8 cellular contexts compared by ENCODE assay signal in the genomic region with DNA sequence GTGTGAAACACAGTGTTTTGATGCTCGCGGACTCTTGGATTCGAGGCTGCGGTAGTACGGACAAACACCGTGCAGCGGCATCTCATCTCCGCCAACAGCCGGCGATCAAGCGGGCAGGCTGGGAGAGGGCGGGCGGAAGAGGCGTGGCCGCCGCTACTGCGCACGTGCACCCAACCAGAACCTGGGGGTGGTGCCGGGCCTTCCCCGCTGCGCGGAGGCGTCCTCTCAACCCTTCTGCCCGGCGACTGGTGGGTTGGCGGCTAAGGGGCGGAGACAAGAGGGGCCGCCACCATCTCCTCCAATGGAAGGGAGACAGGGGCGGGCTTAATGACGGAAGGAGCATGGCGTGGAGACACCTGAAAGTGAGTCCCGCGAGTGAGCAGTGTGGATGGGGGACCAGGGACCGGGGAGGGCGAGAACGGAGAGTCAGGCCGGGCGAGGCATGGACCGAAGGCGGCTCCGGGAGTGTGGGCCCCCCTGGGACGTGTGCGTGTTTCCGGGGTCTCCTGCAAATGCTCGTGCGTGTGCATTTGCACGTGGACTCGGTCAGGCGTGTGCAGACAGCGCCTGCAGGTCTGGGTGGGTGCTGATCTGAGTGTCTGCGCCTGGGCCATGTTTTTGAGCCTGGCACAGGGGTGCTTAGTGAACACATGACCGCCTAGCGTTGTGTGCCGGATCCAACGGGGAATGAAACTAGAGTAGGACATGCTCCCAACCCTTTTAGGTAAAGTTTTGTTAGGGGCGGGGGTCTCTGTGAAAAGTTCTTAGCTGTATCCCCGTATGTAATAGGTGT. TPM values are rescaled to one million over a fixed set of nuclear protein-coding genes. Genes with fewer than 3 reads are reported as not detected.
DNase-seq lines count a peak whose midpoint lies in the region; ATAC-seq and TF ChIP-seq lines count a peak whose summit lies in the region.

Gene DHODH, plus strand, starts transcription at position 321 of the 793 bp plus-strand sequence. Its CDS starts 21 bp downstream, at position 342.

- POLR2A ChIA-PET in Panc1 (lab: Charles Lee), result no interaction called here

- ATAC-seq in GM21786 (IDR thresholded peaks at IDR 0.05; ENCODE audit: unreplicated experiment) (peak; percentile 100), Panc1 (peak; percentile 100), esophagus mucosa (peak; percentile 100)

- peaks cover 29% of the 10 kb centered on the region for H3K4me1 Mint-ChIP-seq in activated T-cell treated with anti-CD3 and anti-CD28 coated beads, Interleukin-2, amount 50 U/mL, for 24 hours (ENCODE audit: low read depth)

- no peaks in the 10 kb centered on the region for H3K9me3 Mint-ChIP-seq in activated T-cell treated with anti-CD3 and anti-CD28 coated beads, Interleukin-2, amount 50 U/mL, for 24 hours

- H2AFZ ChIP-seq in KMS-11 (ENCODE audit: low read depth), result peak within 1 kb of the TSS; percentile 80

- CTCF ChIA-PET in Panc1 (lab: Charles Lee), result no interaction called here

- in situ Hi-C loops in Panc1 (cut with HindIII; ENCODE audit: low pct_unique_long_range_greater_than_20kb, low sequenced_read_pairs), result no loop called here

- H4K20me1 ChIP-seq in KMS-11 (ENCODE audit: insufficient read depth), result no peaks in the 10 kb centered on the region

- BruUV-seq in Panc1 (replicated peaks; lab: Mats Ljungman, UMichigan), result no TSS peak

- no peak for TF ChIP-seq CTCF in KMS-11 (conservative IDR thresholded peaks at IDR 0.05; ENCODE audit: low read depth, low read length)
- TF ChIP-seq CTCF in Panc1 (IDR thresholded peaks at IDR 0.05), result no peak

- H3K27ac ChIP-seq in KMS-11 (peak within 1 kb of the TSS; percentile 69), Panc1 (ENCODE audit: low read length) (peak within 1 kb of the TSS; percentile 83), muscle layer of duodenum (ENCODE audit: low read length) (no peak within 1 kb of the TSS)

- intact Hi-C loops in Panc1 (cut with micrococcal nuclease; ENCODE audit: unreplicated experiment), result no loop called here

- no peaks in the 10 kb centered on the region for H3K9me3 ChIP-seq in Panc1 (ENCODE audit: control insufficient read depth, insufficient read depth, low read depth, low read length)
- H3K9me3 ChIP-seq in muscle layer of duodenum (ENCODE audit: control insufficient read depth in 1 of 2, low read length in 2 of 2), result no peaks in the 10 kb centered on the region

- H3K9ac ChIP-seq in KMS-11, result peak within 1 kb of the TSS; percentile 79

- H3K4me3 ChIP-seq in KMS-11 (IDR thresholded peaks at IDR 0.05; ENCODE audit: insufficient read depth, low read depth, low read length) (no peak within 1 kb of the TSS), Panc1 (ENCODE audit: low read depth in 2 of 2, low read length in 2 of 2) (peak within 1 kb of the TSS; percentile 92 to 94), muscle layer of duodenum (ENCODE audit: low read depth in 1 of 2, low read length in 2 of 2) (peak within 1 kb of the TSS; percentile 93 to 99)

- DNase-seq in DMS79 treated with DMSO at 0.1 percent for 48 hours (lab: John Stamatoyannopoulos, UW) (peak; percentile 75), Panc1 (ENCODE audit: low read depth, low spot score) (peak; percentile 83)
- DNase-seq in activated T-cell treated with anti-CD3 and anti-CD28 coated beads, Interleukin-2, amount 50 U/mL, for 24 hours, result peak; percentile 97
- DNase-seq in stimulated activated CD8-positive, alpha-beta memory T cell treated with anti-CD3 and anti-CD28 coated beads, Interleukin-7, amount 100 ng/mL, for 24 hours (ENCODE audit: low read depth), result peak; percentile 96

- H3K27me3 Mint-ChIP-seq in activated T-cell treated with anti-CD3 and anti-CD28 coated beads, Interleukin-2, amount 50 U/mL, for 24 hours, result no peaks in the 10 kb centered on the region

- H3K36me3 ChIP-seq in KMS-11 (ENCODE audit: insufficient read depth), result no peaks in the 10 kb centered on the region
- no peaks in the 10 kb centered on the region for H3K36me3 ChIP-seq in Panc1 (ENCODE audit: control insufficient read depth, insufficient read depth, low read length)
- peaks cover 0 to 8% of the 10 kb centered on the region in 2 donors for H3K36me3 ChIP-seq in muscle layer of duodenum (ENCODE audit: control insufficient read depth in 1 of 2, insufficient read depth in 2 of 2, low read length in 2 of 2)

- H3K36me3 Mint-ChIP-seq in activated T-cell treated with anti-CD3 and anti-CD28 coated beads, Interleukin-2, amount 50 U/mL, for 24 hours (ENCODE audit: low read depth), result peaks cover 43% of the 10 kb centered on the region

- H3K27me3 ChIP-seq in KMS-11 (ENCODE audit: insufficient read depth, low read depth) (no peaks in the 10 kb centered on the region), Panc1 (ENCODE audit: control insufficient read depth, insufficient read depth, low read length) (no peaks in the 10 kb centered on the region), muscle layer of duodenum (ENCODE audit: low read depth, low read length) (no peaks in the 10 kb centered on the region)

- peaks cover 4% of the 10 kb centered on the region; the same call in 1 of the 2 replicates for H3K79me2 ChIP-seq in KMS-11 (ENCODE audit: insufficient read depth, low read depth)

- H3K27ac Mint-ChIP-seq in activated T-cell treated with anti-CD3 and anti-CD28 coated beads, Interleukin-2, amount 50 U/mL, for 24 hours, result peak within 1 kb of the TSS; percentile 98

- H3K4me1 ChIP-seq in KMS-11 (ENCODE audit: low read depth, poor library complexity, severe bottlenecking) (peaks cover 25% of the 10 kb centered on the region), Panc1 (ENCODE audit: control insufficient read depth, insufficient read depth, low read length) (no peaks in the 10 kb centered on the region), muscle layer of duodenum (ENCODE audit: control insufficient read depth in 1 of 2, insufficient read depth in 2 of 2, low read length in 2 of 2) (peaks cover 0 to 6% of the 10 kb centered on the region in 2 donors)

- peak within 1 kb of the TSS; percentile 50 for H3K4me2 ChIP-seq in KMS-11

- H3K4me3 Mint-ChIP-seq in activated T-cell treated with anti-CD3 and anti-CD28 coated beads, Interleukin-2, amount 50 U/mL, for 24 hours, result peak within 1 kb of the TSS; percentile 92

RNA-seq across cellular contexts. Expression of gene DHODH, which starts in this region (rescaled TPM):
- total RNA-seq in Panc1 (2021; ENCODE audit: unreplicated experiment), result 8.9 TPM
- polyA plus RNA-seq in Panc1 (2012; ENCODE audit: insufficient read length), result 6.1 TPM
- 6.2 TPM for total RNA-seq in esophagus mucosa
